In genomic region chr17:77089118-77089477, GRCh38 we compare ENCODE assay signal across 8 cellular contexts. TPM values are rescaled to one million over a fixed set of nuclear protein-coding genes. Genes with fewer than 3 reads are reported as not detected.
A peak's percentile ranks its signal among the peaks of the same experiment; 100 is the strongest.
DNase-seq lines count a peak whose midpoint lies in the region; ATAC-seq, FAIRE-seq and TF ChIP-seq lines count a peak whose summit lies in the region.

No MANE protein-coding gene starts in this region.

- H3K27ac ChIP-seq in SJSA1 (peak overlapping the region; percentile 83), endodermal cell (ENCODE audit: low read depth, low read length) (peak overlapping the region; percentile 66)

- no peaks in the 10 kb centered on the region for H3K9me3 Mint-ChIP-seq in endodermal cell
- H3K9me3 Mint-ChIP-seq in natural killer cell treated with Interleukin-12 subunit alpha and Interleukin-12 subunit beta and Interleukin-15 and Interleukin-18, amount 100 ng/mL, for 72 hours: no peaks in the 10 kb centered on the region

- FAIRE-seq in GM12891 (lab: Jason Lieb, UNC): peak; percentile 83

- H3K4me1 ChIP-seq in SJSA1 (replicated peaks) (peaks cover 32% of the 10 kb centered on the region), endodermal cell (ENCODE audit: control insufficient read depth, insufficient read depth, low read length) (no peaks in the 10 kb centered on the region)

- H3K9me3 ChIP-seq in SJSA1 (replicated peaks): no peaks in the 10 kb centered on the region
- no peaks in the 10 kb centered on the region for H3K9me3 ChIP-seq in endodermal cell (ENCODE audit: control insufficient read depth, low read length)

- no peaks in the 10 kb centered on the region for H3K27me3 Mint-ChIP-seq in endodermal cell (ENCODE audit: insufficient read depth)
- peaks cover 0 to 5% of the 10 kb centered on the region in 2 donors for H3K27me3 Mint-ChIP-seq in natural killer cell treated with Interleukin-12 subunit alpha and Interleukin-12 subunit beta and Interleukin-15 and Interleukin-18, amount 100 ng/mL, for 72 hours

- peak overlapping the region; percentile 86 for H3K4me3 Mint-ChIP-seq in endodermal cell
- peak overlapping the region; percentile 79 for H3K4me3 Mint-ChIP-seq in natural killer cell treated with Interleukin-12 subunit alpha and Interleukin-12 subunit beta and Interleukin-15 and Interleukin-18, amount 100 ng/mL, for 72 hours

- peaks cover 9% of the 10 kb centered on the region for H3K4me1 Mint-ChIP-seq in endodermal cell
- peaks cover 32 to 37% of the 10 kb centered on the region in 2 donors for H3K4me1 Mint-ChIP-seq in natural killer cell treated with Interleukin-12 subunit alpha and Interleukin-12 subunit beta and Interleukin-15 and Interleukin-18, amount 100 ng/mL, for 72 hours (ENCODE audit: low read depth in 2 of 2)

- peaks cover 39% of the 10 kb centered on the region for H3K36me3 Mint-ChIP-seq in endodermal cell (ENCODE audit: low read depth)
- peaks cover 14% of the 10 kb centered on the region for H3K36me3 Mint-ChIP-seq in natural killer cell treated with Interleukin-12 subunit alpha and Interleukin-12 subunit beta and Interleukin-15 and Interleukin-18, amount 100 ng/mL, for 72 hours

- H3K36me3 ChIP-seq in SJSA1 (peaks cover 50% of the 10 kb centered on the region), endodermal cell (ENCODE audit: control insufficient read depth, insufficient read depth, low read length) (peaks cover 15% of the 10 kb centered on the region)

- H3K9ac ChIP-seq in endodermal cell (ENCODE audit: extremely low read depth, low read length, poor library complexity, severe bottlenecking): peak overlapping the region; percentile 86

- no peak for ATAC-seq in natural killer cell treated with Interleukin-12 subunit alpha and Interleukin-12 subunit beta and Interleukin-15 and Interleukin-18, amount 100 ng/mL, for 72 hours
- ATAC-seq in left lobe of liver: no peak

- TF ChIP-seq POLR2A in GM12891 (IDR thresholded peaks at IDR 0.05; ENCODE audit: low read depth, low read length): no peak

- WGBS in endodermal cell (ENCODE audit: insufficient coverage in 1 of 2, insufficient read length in 1 of 2), 2 experiments: 55 to 56% methylated on average over 5 to 6 of the region's 6 CpGs

- no peaks in the 10 kb centered on the region for H3K27me3 ChIP-seq in SJSA1 (replicated peaks)
- no peaks in the 10 kb centered on the region for H3K27me3 ChIP-seq in endodermal cell (ENCODE audit: control insufficient read depth, insufficient read depth, low read length, poor library complexity, severe bottlenecking)

- peak overlapping the region; percentile 58 for H3K4me3 ChIP-seq in SJSA1
- peak overlapping the region; percentile 89 for H3K4me3 ChIP-seq in endodermal cell (ENCODE audit: low read length)

- peak overlapping the region; percentile 95 for H3K27ac Mint-ChIP-seq in endodermal cell
- peak overlapping the region; percentile 97 to 99 for H3K27ac Mint-ChIP-seq in natural killer cell treated with Interleukin-12 subunit alpha and Interleukin-12 subunit beta and Interleukin-15 and Interleukin-18, amount 100 ng/mL, for 72 hours

- DNase-seq in GM12891 (ENCODE audit: insufficient read length, low spot score): no peak
- no peak for DNase-seq in SJSA1 (ENCODE audit: low read depth in 1 of 2, low spot score in 2 of 2)
- peak; percentile 72 for DNase-seq in endodermal cell
- DNase-seq in natural killer cell treated with Interleukin-12 subunit alpha and Interleukin-12 subunit beta and Interleukin-15 and Interleukin-18, amount 100 ng/mL, for 72 hours (ENCODE audit: low spot score): no peak
- DNase-seq in NCI-H82 treated with DMSO at 0.1 percent for 48 hours (lab: John Stamatoyannopoulos, UW; ENCODE audit: unreplicated experiment): no peak
- DNase-seq in left lobe of liver (ENCODE audit: low spot score): no peak
- no peak for DNase-seq in stimulated activated naive CD4-positive, alpha-beta T cell treated with Interleukin-2 at 50 U/mL for 16 hours (lab: John Stamatoyannopoulos, UW)
- no peak for DNase-seq in NCI-H1417 treated with DMSO at 0.1 percent for 48 hours (lab: John Stamatoyannopoulos, UW)

- no peak for TF ChIP-seq CTCF in endodermal cell (conservative IDR thresholded peaks at IDR 0.05)

TF ChIP-seq in GM12891, 5 proteins besides CTCF, POLR2A, EP300 and RAD21:
- TF ChIP-seq SPI1 (IDR thresholded peaks at IDR 0.05; ENCODE audit: low read depth, low read length) (no peak), TAF1 (IDR thresholded peaks at IDR 0.05; ENCODE audit: low read depth, low read length) (no peak), POLR2AphosphoS5 (IDR thresholded peaks at IDR 0.05; ENCODE audit: low read depth, low read length) (no peak)

RNA-seq across cellular contexts. Expression of gene SEC14L1, which starts 51.7 kb away (rescaled TPM):
- 37.0 TPM for polyA plus RNA-seq in GM12891 (2012; ENCODE audit: low read depth, missing spikeins)
- total RNA-seq in SJSA1 (2014; rRNA removed; shearing (Covaris generic)): 31.5 and 76.0 TPM in 2 replicates
- total RNA-seq in endodermal cell (10 to 100 TPM; 77.0 to 87.4 TPM), left lobe of liver (20.1 TPM)
- 104 TPM for polyA plus RNA-seq in endodermal cell (2013, experiment 1 of 2)
- 90.5 TPM for polyA plus RNA-seq in endodermal cell (2013, experiment 2 of 2)
- total RNA-seq in natural killer cell treated with Interleukin-12 subunit alpha and Interleukin-12 subunit beta and Interleukin-15 and Interleukin-18, amount 100 ng/mL, for 72 hours: 100 to 1,000 TPM in 1 of 2 donors, 10 to 100 TPM in 1; 91.6 to 117 TPM
